In genomic region chr22:47011131-47011854, GRCh38 we compare ENCODE assay signal across 20 cellular contexts.
DNase-seq lines count a peak whose midpoint lies in the region; ATAC-seq and TF ChIP-seq lines count a peak whose summit lies in the region.
"Had no signal": no experiment of that assay in that cellular context is flagged by ENCODE, and none has a peak within 500 bp of the region (broad histone marks: within the 10 kb centered on the region; RNA-seq: fewer than 3 reads in every experiment).

No MANE protein-coding gene starts in this region.

- H3K4me1 ChIP-seq in sigmoid colon = peaks cover 0 to 8% (median 0%) of the 10 kb centered on the region in 4 donors
- H3K4me1 ChIP-seq: Caco-2 had no signal

- no peak for TF ChIP-seq POLR2A in sigmoid colon (IDR thresholded peaks at IDR 0.05)

- no peak for TF ChIP-seq CTCF in sigmoid colon (IDR thresholded peaks at IDR 0.05)

- H3K27ac ChIP-seq in sigmoid colon = no peak overlapping the region
- H3K27ac ChIP-seq: GM23248, SK-N-MC had no signal

- no peaks in the 10 kb centered on the region for H3K9me3 ChIP-seq in sigmoid colon
- H3K9me3 ChIP-seq: Caco-2 had no signal

- 73 to 86% methylated on average over 12 of the region's 12 CpGs for WGBS in sigmoid colon, 2 donors

- H3K27me3 ChIP-seq in sigmoid colon = no peaks in the 10 kb centered on the region

- H3K4me3 ChIP-seq in sigmoid colon = no peak overlapping the region
- H3K4me3 ChIP-seq: GM23248, SK-N-MC had no signal

- intact Hi-C loops in sigmoid colon (cut with DNase I) = no loop called here

- peak; percentile 50 for DNase-seq in AG20443 (ENCODE audit: low spot score)
- peak; percentile 43 for DNase-seq in GM03348 (ENCODE audit: low spot score)
- peak; percentile 9 for DNase-seq in fibroblast of the conjunctiva (ENCODE audit: low read depth)
- DNase-seq in sigmoid colon = peak; percentile 40
- DNase-seq in COLO829 (ENCODE audit: low spot score) = no peak
- DNase-seq in SIG-M5 treated with dmso at 0.1 percent for 504 hours (lab: John Stamatoyannopoulos, UW; ENCODE audit: unreplicated experiment) = no peak
- DNase-seq: AML-193; CD4-positive, CD25-positive, alpha-beta regulatory T cell; GDM1; GM23248; KG1; MV-4-11; NCI-H1694 treated with DMSO at 0.1 percent for 48 hours; NCI-H510A treated with DMSO at 0.1 percent for 48 hours; NCI-H774; OCI-M1; Right ventricle myocardium superior had no signal

- peaks cover 0 to 17% (median 1%) of the 10 kb centered on the region in 4 donors for H3K36me3 ChIP-seq in sigmoid colon

- ATAC-seq in HG02623 (IDR thresholded peaks at IDR 0.05; ENCODE audit: unreplicated experiment) = no peak

- no peak for TF ChIP-seq EP300 in sigmoid colon (IDR thresholded peaks at IDR 0.05)

Comparison
In these comparisons a context has a peak if more than half of its experiments do, and no peak if none do; other contexts are left out.
1. DNase-seq: peak in AG20443 (single experiment), GM03348 (single experiment), fibroblast of the conjunctiva (single experiment) and sigmoid colon (single experiment); none in COLO829 (single experiment) and SIG-M5 treated with dmso at 0.1 percent for 504 hours (single experiment).